ENCODE assay signal across 1 cellular context in genomic region chr20:32566379-32567374, GRCh38.
TF ChIP-seq lines count a peak whose summit lies in the region.

No MANE protein-coding gene starts in this region.

TF ChIP-seq in HepG2, 621 proteins besides CTCF, POLR2A, EP300 and RAD21:
- TF ChIP-seq PITX1 (CRISPR knock-in tag; IDR thresholded peaks at IDR 0.05) (0 out of 2 replicates have a peak, but pooled peaks have one; percentile 17), CENPBD1 (CRISPR knock-in tag; IDR thresholded peaks at IDR 0.05; ENCODE audit: borderline replicate concordance, low read depth) (no peak), ZBTB34 (CRISPR knock-in tag; IDR thresholded peaks at IDR 0.05) (no peak), POGK (CRISPR knock-in tag; conservative IDR thresholded peaks at IDR 0.05) (peak; percentile 99), ZMAT3 (CRISPR knock-in tag; conservative IDR thresholded peaks at IDR 0.05) (no peak), ZNF687 (CRISPR knock-in tag; IDR thresholded peaks at IDR 0.05) (peak; percentile 31; the same call in 1 of the 2 replicates), ZNF879 (CRISPR knock-in tag; IDR thresholded peaks at IDR 0.05) (no peak), ZNF615 (CRISPR knock-in tag; IDR thresholded peaks at IDR 0.05; ENCODE audit: borderline replicate concordance) (no peak), DZIP1 (CRISPR knock-in tag; IDR thresholded peaks at IDR 0.05) (no peak; the same call in 1 of the 2 replicates), ZNF776 (CRISPR knock-in tag; IDR thresholded peaks at IDR 0.05) (no peak), HNRNPL (IDR thresholded peaks at IDR 0.05; ENCODE audit: low read depth, low read length) (0 out of 2 replicates have a peak, but pooled peaks have one; percentile 0), ZNF768 (CRISPR knock-in tag; IDR thresholded peaks at IDR 0.05) (peak; percentile 75), ZMYM3 (CRISPR knock-in tag; IDR thresholded peaks at IDR 0.05) (peak; percentile 50; the same call in 1 of the 2 replicates), ZNF589 (CRISPR knock-in tag; conservative IDR thresholded peaks at IDR 0.05) (no peak), ZNF335 (CRISPR knock-in tag; IDR thresholded peaks at IDR 0.05) (no peak), NRL (CRISPR knock-in tag; IDR thresholded peaks at IDR 0.05; ENCODE audit: borderline replicate concordance) (no peak), ZMYM2 (CRISPR knock-in tag; IDR thresholded peaks at IDR 0.05) (peak; percentile 81), TAF1 (CRISPR knock-in tag; IDR thresholded peaks at IDR 0.05) (no peak), CHD2 (IDR thresholded peaks at IDR 0.05; ENCODE audit: low read depth, low read length) (no peak), GABPB1 (CRISPR knock-in tag; IDR thresholded peaks at IDR 0.05) (0 out of 2 replicates have a peak, but pooled peaks have one; percentile 4), GLI4 (CRISPR knock-in tag; IDR thresholded peaks at IDR 0.05; ENCODE audit: borderline replicate concordance) (0 out of 2 replicates have a peak, but pooled peaks have one; percentile 37), ZNF598 (CRISPR knock-in tag; IDR thresholded peaks at IDR 0.05; ENCODE audit: borderline replicate concordance) (0 out of 2 replicates have a peak, but pooled peaks have one; percentile 35), SCMH1 (CRISPR knock-in tag; IDR thresholded peaks at IDR 0.05; ENCODE audit: borderline replicate concordance) (no peak), CREM (IDR thresholded peaks at IDR 0.05) (no peak), CREM (CRISPR knock-in tag; IDR thresholded peaks at IDR 0.05) (no peak), NFE2L1 (CRISPR knock-in tag; IDR thresholded peaks at IDR 0.05; ENCODE audit: borderline replicate concordance) (no peak), ZNF710 (CRISPR knock-in tag; IDR thresholded peaks at IDR 0.05; ENCODE audit: borderline replicate concordance) (no peak), MEF2D (CRISPR knock-in tag; IDR thresholded peaks at IDR 0.05) (0 out of 2 replicates have a peak, but pooled peaks have one; percentile 48), TEAD3 (CRISPR knock-in tag; optimal IDR thresholded peaks at IDR 0.05; ENCODE audit: borderline replicate concordance) (peak; percentile 5), ZFP91 (CRISPR knock-in tag; IDR thresholded peaks at IDR 0.05; ENCODE audit: borderline replicate concordance) (peak; percentile 36; the same call in 1 of the 2 replicates), ZNF280D (CRISPR knock-in tag; IDR thresholded peaks at IDR 0.05) (0 out of 2 replicates have a peak, but pooled peaks have one; percentile 78), ZNF547 (CRISPR knock-in tag; IDR thresholded peaks at IDR 0.05) (peak; percentile 69; the same call in 1 of the 2 replicates), ZSCAN29 (CRISPR knock-in tag; conservative IDR thresholded peaks at IDR 0.05) (no peak), HNRNPUL1 (IDR thresholded peaks at IDR 0.05; ENCODE audit: low read depth, low read length) (no peak), FOSL1 (CRISPR knock-in tag; IDR thresholded peaks at IDR 0.05; ENCODE audit: borderline replicate concordance) (no peak), PHF8 (CRISPR knock-in tag; IDR thresholded peaks at IDR 0.05) (0 out of 2 replicates have a peak, but pooled peaks have one; percentile 28), ZNF33A (CRISPR knock-in tag; IDR thresholded peaks at IDR 0.05; ENCODE audit: borderline replicate concordance) (no peak)
